ENCODE assay signal across 1 cellular context in the genomic region with DNA sequence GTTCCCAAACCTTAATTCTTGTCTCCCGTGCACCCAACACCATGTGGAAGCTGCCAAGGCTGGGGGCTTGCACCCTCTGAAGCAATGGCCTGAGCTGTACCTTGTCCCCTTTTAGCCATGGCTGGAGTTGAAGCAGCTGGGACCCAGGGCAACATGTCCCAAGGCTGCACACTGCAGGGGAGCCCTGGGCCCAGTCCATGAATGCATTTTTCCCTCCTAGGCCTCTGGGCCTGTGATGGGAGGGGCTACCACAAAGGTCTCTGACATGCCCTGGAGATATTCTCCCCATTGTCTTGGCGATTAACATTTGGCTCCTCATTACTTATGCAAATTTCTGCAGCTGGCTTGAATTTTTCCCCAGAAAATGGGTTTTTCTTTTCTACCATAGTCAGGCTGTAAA. TPM values are rescaled to one million over a fixed set of nuclear protein-coding genes. Genes with fewer than 3 reads are reported as not detected.
"Had no signal": no experiment of that assay in that cellular context is flagged by ENCODE, and none has a peak within 500 bp of the region (broad histone marks: within the 10 kb centered on the region; RNA-seq: fewer than 3 reads in every experiment).

No MANE protein-coding gene starts in this region.

RNA-seq across cellular contexts. Expression of gene COL6A1, which starts 20.2 kb away (rescaled TPM):
- total RNA-seq: OCI-LY7 had no signal
